In the genomic region with DNA sequence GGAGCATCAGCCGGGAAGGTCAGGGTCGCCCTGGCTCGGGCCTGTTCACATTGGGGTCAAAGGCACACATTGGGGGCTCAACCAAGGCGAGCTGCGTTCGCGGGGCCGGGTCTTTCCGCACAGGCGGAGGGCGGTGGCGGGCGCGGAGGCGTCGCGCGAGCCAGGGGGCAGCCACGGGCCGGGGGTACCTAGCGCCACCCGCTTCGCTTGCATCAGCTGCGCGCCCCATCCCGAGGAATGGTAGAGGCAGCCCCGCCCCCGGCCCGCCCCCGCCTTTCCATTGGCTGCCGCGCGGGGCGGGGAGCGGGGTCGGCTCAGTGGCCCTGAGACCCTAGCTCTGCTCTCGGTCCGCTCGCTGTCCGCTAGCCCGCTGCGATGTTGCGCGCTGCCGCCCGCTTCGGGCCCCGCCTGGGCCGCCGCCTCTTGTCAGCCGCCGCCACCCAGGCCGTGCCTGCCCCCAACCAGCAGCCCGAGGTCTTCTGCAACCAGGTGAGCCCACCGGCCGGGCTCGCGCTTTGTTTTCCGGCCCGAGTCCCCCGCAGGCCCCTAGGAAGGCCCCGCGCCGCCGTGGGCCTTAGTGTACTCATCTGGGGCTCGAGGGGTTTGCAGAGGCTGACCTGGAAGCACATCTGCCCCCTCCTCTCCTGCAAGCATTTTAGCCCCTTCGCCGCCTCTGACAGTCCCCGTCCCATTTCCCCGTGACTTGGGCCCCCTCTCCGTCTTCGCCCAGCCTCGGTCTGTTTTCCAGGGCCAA, we compare ENCODE assay signal across 1 cellular context.
TF ChIP-seq lines count a peak whose summit lies in the region.

Gene ALDH2, plus strand, starts transcription at position 326 of the 754 bp plus-strand sequence. Its CDS starts 50 bp downstream, at position 376.

TF ChIP-seq in HEK293, 187 proteins besides CTCF, POLR2A, EP300 and RAD21 (continued from another document and continues in another):
- TF ChIP-seq, protein P1, sequence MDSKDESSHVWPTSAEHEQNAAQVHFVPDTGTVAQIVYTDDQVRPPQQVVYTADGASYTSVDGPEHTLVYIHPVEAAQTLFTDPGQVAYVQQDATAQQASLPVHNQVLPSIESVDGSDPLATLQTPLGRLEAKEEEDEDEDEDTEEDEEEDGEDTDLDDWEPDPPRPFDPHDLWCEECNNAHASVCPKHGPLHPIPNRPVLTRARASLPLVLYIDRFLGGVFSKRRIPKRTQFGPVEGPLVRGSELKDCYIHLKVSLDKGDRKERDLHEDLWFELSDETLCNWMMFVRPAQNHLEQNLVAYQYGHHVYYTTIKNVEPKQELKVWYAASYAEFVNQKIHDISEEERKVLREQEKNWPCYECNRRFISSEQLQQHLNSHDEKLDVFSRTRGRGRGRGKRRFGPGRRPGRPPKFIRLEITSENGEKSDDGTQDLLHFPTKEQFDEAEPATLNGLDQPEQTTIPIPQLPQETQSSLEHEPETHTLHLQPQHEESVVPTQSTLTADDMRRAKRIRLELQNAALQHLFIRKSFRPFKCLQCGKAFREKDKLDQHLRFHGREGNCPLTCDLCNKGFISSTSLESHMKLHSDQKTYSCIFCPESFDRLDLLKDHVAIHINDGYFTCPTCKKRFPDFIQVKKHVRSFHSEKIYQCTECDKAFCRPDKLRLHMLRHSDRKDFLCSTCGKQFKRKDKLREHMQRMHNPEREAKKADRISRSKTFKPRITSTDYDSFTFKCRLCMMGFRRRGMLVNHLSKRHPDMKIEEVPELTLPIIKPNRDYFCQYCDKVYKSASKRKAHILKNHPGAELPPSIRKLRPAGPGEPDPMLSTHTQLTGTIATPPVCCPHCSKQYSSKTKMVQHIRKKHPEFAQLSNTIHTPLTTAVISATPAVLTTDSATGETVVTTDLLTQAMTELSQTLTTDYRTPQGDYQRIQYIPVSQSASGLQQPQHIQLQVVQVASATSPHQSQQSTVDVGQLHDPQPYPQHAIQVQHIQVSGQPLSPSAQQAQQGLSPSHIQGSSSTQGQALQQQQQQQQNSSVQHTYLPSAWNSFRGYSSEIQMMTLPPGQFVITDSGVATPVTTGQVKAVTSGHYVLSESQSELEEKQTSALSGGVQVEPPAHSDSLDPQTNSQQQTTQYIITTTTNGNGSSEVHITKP (tag by site-specific recombination; IDR thresholded peaks at IDR 0.05), result peak; percentile 97
- peak; percentile 59 for TF ChIP-seq ZBTB8A (tag by site-specific recombination; IDR thresholded peaks at IDR 0.05)
- no peak for TF ChIP-seq ZNF521 (tag by site-specific recombination; IDR thresholded peaks at IDR 0.05)
- TF ChIP-seq EGR2 (tag by site-specific recombination; IDR thresholded peaks at IDR 0.05; ENCODE audit: low read depth), result peak; percentile 30; the same call in 1 of the 2 replicates
- no peak for TF ChIP-seq ZSCAN18 (tag by site-specific recombination; IDR thresholded peaks at IDR 0.05)
- no peak for TF ChIP-seq ZNF548 (tag by site-specific recombination; IDR thresholded peaks at IDR 0.05)
- no peak for TF ChIP-seq FEZF1 (tag by site-specific recombination; IDR thresholded peaks at IDR 0.05)
- TF ChIP-seq ZNF571 (tag by site-specific recombination; IDR thresholded peaks at IDR 0.05), result no peak
- no peak for TF ChIP-seq SALL2 (tag by site-specific recombination; IDR thresholded peaks at IDR 0.05; ENCODE audit: borderline replicate concordance)
- TF ChIP-seq ZNF157 (tag by site-specific recombination; IDR thresholded peaks at IDR 0.05), result no peak
- no peak for TF ChIP-seq ZNF843 (tag by site-specific recombination; IDR thresholded peaks at IDR 0.05)
- no peak for TF ChIP-seq ZNF785 (tag by site-specific recombination; IDR thresholded peaks at IDR 0.05)
- no peak for TF ChIP-seq ZBTB49 (tag by site-specific recombination; IDR thresholded peaks at IDR 0.05; ENCODE audit: low read depth)
- TF ChIP-seq YY1 (tag by site-specific recombination; IDR thresholded peaks at IDR 0.05), result 0 out of 2 replicates have a peak, but pooled peaks have one; percentile 36
- TF ChIP-seq ZNF664 (tag by site-specific recombination; IDR thresholded peaks at IDR 0.05), result no peak
- no peak for TF ChIP-seq ZNF473 (tag by site-specific recombination; IDR thresholded peaks at IDR 0.05)
- TF ChIP-seq, protein P2, sequence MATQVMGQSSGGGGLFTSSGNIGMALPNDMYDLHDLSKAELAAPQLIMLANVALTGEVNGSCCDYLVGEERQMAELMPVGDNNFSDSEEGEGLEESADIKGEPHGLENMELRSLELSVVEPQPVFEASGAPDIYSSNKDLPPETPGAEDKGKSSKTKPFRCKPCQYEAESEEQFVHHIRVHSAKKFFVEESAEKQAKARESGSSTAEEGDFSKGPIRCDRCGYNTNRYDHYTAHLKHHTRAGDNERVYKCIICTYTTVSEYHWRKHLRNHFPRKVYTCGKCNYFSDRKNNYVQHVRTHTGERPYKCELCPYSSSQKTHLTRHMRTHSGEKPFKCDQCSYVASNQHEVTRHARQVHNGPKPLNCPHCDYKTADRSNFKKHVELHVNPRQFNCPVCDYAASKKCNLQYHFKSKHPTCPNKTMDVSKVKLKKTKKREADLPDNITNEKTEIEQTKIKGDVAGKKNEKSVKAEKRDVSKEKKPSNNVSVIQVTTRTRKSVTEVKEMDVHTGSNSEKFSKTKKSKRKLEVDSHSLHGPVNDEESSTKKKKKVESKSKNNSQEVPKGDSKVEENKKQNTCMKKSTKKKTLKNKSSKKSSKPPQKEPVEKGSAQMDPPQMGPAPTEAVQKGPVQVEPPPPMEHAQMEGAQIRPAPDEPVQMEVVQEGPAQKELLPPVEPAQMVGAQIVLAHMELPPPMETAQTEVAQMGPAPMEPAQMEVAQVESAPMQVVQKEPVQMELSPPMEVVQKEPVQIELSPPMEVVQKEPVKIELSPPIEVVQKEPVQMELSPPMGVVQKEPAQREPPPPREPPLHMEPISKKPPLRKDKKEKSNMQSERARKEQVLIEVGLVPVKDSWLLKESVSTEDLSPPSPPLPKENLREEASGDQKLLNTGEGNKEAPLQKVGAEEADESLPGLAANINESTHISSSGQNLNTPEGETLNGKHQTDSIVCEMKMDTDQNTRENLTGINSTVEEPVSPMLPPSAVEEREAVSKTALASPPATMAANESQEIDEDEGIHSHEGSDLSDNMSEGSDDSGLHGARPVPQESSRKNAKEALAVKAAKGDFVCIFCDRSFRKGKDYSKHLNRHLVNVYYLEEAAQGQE (tag by site-specific recombination; IDR thresholded peaks at IDR 0.05), result peak; percentile 54
- no peak for TF ChIP-seq ZNF146 (tag by site-specific recombination; IDR thresholded peaks at IDR 0.05)
- no peak for TF ChIP-seq ZNF155 (tag by site-specific recombination; IDR thresholded peaks at IDR 0.05)
- no peak for TF ChIP-seq BCL11A (tag by site-specific recombination; IDR thresholded peaks at IDR 0.05; ENCODE audit: low read depth)
- no peak for TF ChIP-seq ZSCAN4 (tag by site-specific recombination; IDR thresholded peaks at IDR 0.05)
- TF ChIP-seq TCF7L2 (IDR thresholded peaks at IDR 0.05; ENCODE audit: borderline replicate concordance, low read depth, low read length), result no peak
- TF ChIP-seq ZNF510 (tag by site-specific recombination; IDR thresholded peaks at IDR 0.05; ENCODE audit: insufficient replicate concordance), result no peak
- TF ChIP-seq ZNF398 (tag by site-specific recombination; IDR thresholded peaks at IDR 0.05), result no peak; the same call in 1 of the 2 replicates
- TF ChIP-seq ZBTB26 (tag by site-specific recombination; optimal IDR thresholded peaks at IDR 0.05), result peak; percentile 87
- no peak for TF ChIP-seq ZNF211 (tag by site-specific recombination; IDR thresholded peaks at IDR 0.05; ENCODE audit: low read depth)
- no peak for TF ChIP-seq ZNF48 (tag by site-specific recombination; IDR thresholded peaks at IDR 0.05)
- TF ChIP-seq ZNF133 (tag by site-specific recombination; IDR thresholded peaks at IDR 0.05), result no peak
- no peak for TF ChIP-seq MEIS1 (CRISPR knock-in tag; IDR thresholded peaks at IDR 0.05; ENCODE audit: borderline replicate concordance)
- TF ChIP-seq ZFP41 (tag by site-specific recombination; IDR thresholded peaks at IDR 0.05; ENCODE audit: borderline replicate concordance), result no peak
- TF ChIP-seq ZBTB6 (tag by site-specific recombination; IDR thresholded peaks at IDR 0.05), result no peak
- TF ChIP-seq ZNF701 (tag by site-specific recombination; IDR thresholded peaks at IDR 0.05), result no peak
- TF ChIP-seq ZNF221 (tag by site-specific recombination; IDR thresholded peaks at IDR 0.05; ENCODE audit: borderline replicate concordance), result no peak
- no peak for TF ChIP-seq ZNF514 (tag by site-specific recombination; IDR thresholded peaks at IDR 0.05)
- 0 out of 2 replicates have a peak, but pooled peaks have one; percentile 10 for TF ChIP-seq ZNF341 (tag by site-specific recombination; IDR thresholded peaks at IDR 0.05; ENCODE audit: low read depth)
- TF ChIP-seq ZBTB7A (tag by site-specific recombination; IDR thresholded peaks at IDR 0.05; ENCODE audit: low read depth), result no peak
- no peak for TF ChIP-seq ZNF704 (tag by site-specific recombination; IDR thresholded peaks at IDR 0.05)
- peak; percentile 66; the same call in 1 of the 2 replicates for TF ChIP-seq ZNF501 (tag by site-specific recombination; IDR thresholded peaks at IDR 0.05)
- TF ChIP-seq ZNF138 (tag by site-specific recombination; IDR thresholded peaks at IDR 0.05; ENCODE audit: borderline replicate concordance), result no peak
- peak; percentile 86 for TF ChIP-seq ZFHX2 (tag by site-specific recombination; conservative IDR thresholded peaks at IDR 0.05)
